ENCODE assay signal across 22 cellular contexts in the genomic region with DNA sequence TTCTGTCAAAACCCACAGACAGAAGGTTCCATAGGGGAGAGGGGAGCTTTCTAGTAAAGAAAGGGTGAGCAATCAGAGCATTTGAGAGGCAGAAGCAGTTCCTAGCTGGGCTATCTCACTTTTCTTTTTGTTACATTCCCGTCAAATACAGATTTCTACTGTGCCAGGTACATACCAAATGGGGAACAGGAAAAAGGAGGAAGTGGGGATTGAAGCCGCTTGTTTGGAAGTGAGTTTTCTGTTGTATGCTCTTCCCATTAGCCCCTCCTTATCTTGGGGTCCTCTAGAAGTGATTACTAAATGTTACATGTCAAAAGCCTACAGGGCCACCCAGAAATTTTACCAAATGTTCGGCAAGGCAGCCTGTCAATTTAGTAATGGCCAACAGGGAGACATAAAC.
"Had no signal": no experiment of that assay in that cellular context is flagged by ENCODE, and none has a peak within 500 bp of the region (broad histone marks: within the 10 kb centered on the region; RNA-seq: fewer than 3 reads in every experiment).

No MANE protein-coding gene starts in this region.

- H3K9me3 ChIP-seq: esophagus muscularis mucosa, gastroesophageal sphincter, heart right ventricle, left lung, lower lobe of right lung, mucosa of descending colon had no signal

- H3K27me3 ChIP-seq: dorsolateral prefrontal cortex, esophagus muscularis mucosa, heart right ventricle, left lung had no signal

- FAIRE-seq: colon, endothelial cell of umbilical vein, frontal cortex, islet of Langerhans, keratinocyte had no signal

- H3K36me3 ChIP-seq: esophagus muscularis mucosa, gastroesophageal sphincter, heart right ventricle, left lung, lower lobe of right lung had no signal

- H3K4me3 ChIP-seq: coronary artery, dorsolateral prefrontal cortex, esophagus muscularis mucosa, gastroesophageal sphincter, heart right ventricle, left lung, lower lobe of right lung, mucosa of descending colon had no signal

- H3K4me1 ChIP-seq: esophagus muscularis mucosa, foreskin keratinocyte, gastroesophageal sphincter, heart right ventricle, left lung, lower lobe of right lung had no signal

- DNase-seq: dermis blood vessel endothelial cell; dorsolateral prefrontal cortex; effector CD4-positive, alpha-beta T cell; effector memory CD4-positive, alpha-beta T cell; foreskin keratinocyte; heart right ventricle; hippocampal formation; left cardiac atrium; left lung; left ventricle myocardium superior; lower lobe of right lung; mesenchymal stem cell; mucosa of descending colon; naive B cell had no signal

- H3K27ac ChIP-seq: coronary artery, dorsolateral prefrontal cortex, esophagus muscularis mucosa, foreskin keratinocyte, gastroesophageal sphincter, heart right ventricle, left lung, lower lobe of right lung had no signal
